19 cellular contexts compared by ENCODE assay signal in genomic region chr14:40682131-40682913, GRCh38.
DNase-seq lines count a peak whose midpoint lies in the region; ATAC-seq, FAIRE-seq and TF ChIP-seq lines count a peak whose summit lies in the region.
"Had no signal": no experiment of that assay in that cellular context is flagged by ENCODE, and none has a peak within 500 bp of the region (broad histone marks: within the 10 kb centered on the region; RNA-seq: fewer than 3 reads in every experiment).

No MANE protein-coding gene starts in this region.

- no peak overlapping the region for H3K4me3 ChIP-seq in NT2/D1 (ENCODE audit: insufficient read length, low read depth)

- H3K4me1 Mint-ChIP-seq in WTC11 = peaks cover 15% of the 10 kb centered on the region
- H3K4me1 Mint-ChIP-seq: CD4-positive, CD25-positive, alpha-beta regulatory T cell had no signal

- ATAC-seq in WTC11 = peak; percentile 69

- H3K27me3 ChIP-seq in NT2/D1 (ENCODE audit: insufficient read depth, insufficient read length) = no peaks in the 10 kb centered on the region

- POLR2A ChIA-PET in WTC11 (lab: Charles Lee) = no interaction called here

- H3K36me3 ChIP-seq in NT2/D1 (ENCODE audit: insufficient read depth, insufficient read length, low read length) = no peaks in the 10 kb centered on the region

- H3K4me3 Mint-ChIP-seq in WTC11 = no peak overlapping the region
- H3K4me3 Mint-ChIP-seq: CD4-positive, CD25-positive, alpha-beta regulatory T cell; H9 had no signal

- H3K36me3 Mint-ChIP-seq in WTC11 = no peaks in the 10 kb centered on the region
- H3K36me3 Mint-ChIP-seq: CD4-positive, CD25-positive, alpha-beta regulatory T cell had no signal

- no peak for TF ChIP-seq CTCF in WTC11 (IDR thresholded peaks at IDR 0.05)

- no peaks in the 10 kb centered on the region for H3K9me3 ChIP-seq in NT2/D1 (ENCODE audit: insufficient read depth, low read length)
- H3K9me3 ChIP-seq: SK-N-SH had no signal

- no peak overlapping the region for H3K9ac ChIP-seq in NT2/D1 (ENCODE audit: insufficient read length, low read depth)
- H3K9ac ChIP-seq: KMS-11, SK-N-SH had no signal

- peaks cover 12% of the 10 kb centered on the region for H3K9me3 Mint-ChIP-seq in WTC11

- DNase-seq in NT2/D1 (ENCODE audit: low read depth, low spot score) (peak; percentile 1), WTC11 (ENCODE audit: low spot score) (peak; percentile 11), left kidney (ENCODE audit: low read depth, low spot score) (peak; percentile 14), renal cortical epithelial cell (ENCODE audit: low read depth) (peak; percentile 28), Ammon's horn (ENCODE audit: low spot score) (no peak), RCC 7860 (ENCODE audit: low spot score) (no peak)
- DNase-seq in stimulated activated CD4-positive, alpha-beta T cell treated with anti-CD3 and anti-CD28 coated beads, Interleukin-12 subunit alpha, Interleukin-12 subunit beta, amount 100 ng/mL, for 4 hours = no peak
- DNase-seq: CD4-positive, CD25-positive, alpha-beta regulatory T cell; EL; H9; IMR-90; NCI-H1105; NCI-H146; NCI-H2029; NCI-H2171 treated with DMSO at 0.1 percent for 48 hours; NCI-H524 treated with DMSO at 0.1 percent for 48 hours; SHP77 treated with DMSO at 0.1 percent for 48 hours; SK-N-SH had no signal

- no peaks in the 10 kb centered on the region for H3K4me1 ChIP-seq in NT2/D1 (ENCODE audit: insufficient read depth, insufficient read length)

- H3K27ac Mint-ChIP-seq in WTC11 = no peak overlapping the region
- H3K27ac Mint-ChIP-seq: CD4-positive, CD25-positive, alpha-beta regulatory T cell had no signal

- no peak for FAIRE-seq in RCC 7860 (lab: Jason Lieb, UNC)

- H3K27me3 Mint-ChIP-seq in WTC11 (ENCODE audit: low read depth) = no peaks in the 10 kb centered on the region
- H3K27me3 Mint-ChIP-seq: CD4-positive, CD25-positive, alpha-beta regulatory T cell had no signal

- CTCF ChIA-PET in WTC11 (lab: Charles Lee) = no interaction called here

TF ChIP-seq in WTC11, 78 proteins besides CTCF, POLR2A, EP300 and RAD21:
- no peak for TF ChIP-seq GABPB1 (CRISPR knock-in tag; IDR thresholded peaks at IDR 0.05)
- no peak for TF ChIP-seq RORB (CRISPR knock-in tag; IDR thresholded peaks at IDR 0.05)
TF ChIP-seq in WTC11: peak in this region for 0.

Comparison
In these comparisons a context has a peak if more than half of its experiments do, and no peak if none do; other contexts are left out.
1. DNase-seq: peak in NT2/D1 (single experiment), WTC11 (single experiment), left kidney (single experiment) and renal cortical epithelial cell (single experiment); none in Ammon's horn (single experiment), stimulated activated CD4-positive, alpha-beta T cell treated with anti-CD3 and anti-CD28 coated beads, Interleukin-12 subunit alpha, Interleukin-12 subunit beta, amount 100 ng/mL, for 4 hours (single experiment) and RCC 7860 (single experiment).